In genomic region chr12:109287181-109287580, GRCh38 we compare ENCODE assay signal across 18 cellular contexts. TPM values are rescaled to one million over a fixed set of nuclear protein-coding genes. Genes with fewer than 3 reads are reported as not detected.
DNase-seq lines count a peak whose midpoint lies in the region; ATAC-seq and TF ChIP-seq lines count a peak whose summit lies in the region.
"Had no signal": no experiment of that assay in that cellular context is flagged by ENCODE, and none has a peak within 500 bp of the region (broad histone marks: within the 10 kb centered on the region; RNA-seq: fewer than 3 reads in every experiment).

No MANE protein-coding gene starts in this region.

- no peak overlapping the region for H3K27ac ChIP-seq in osteoblast (ENCODE audit: low read depth, low read length)
- H3K27ac ChIP-seq: 22Rv1; A549; BLaER1 treated with 17β-estradiol and CSF1 and Interleukin-3, amounts not matched to agents 10 nM and 100 nM; C4-2B had no signal

- no peak for TF ChIP-seq CTCF in natural killer cell (IDR thresholded peaks at IDR 0.05)
- TF ChIP-seq CTCF in osteoblast (IDR thresholded peaks at IDR 0.05; ENCODE audit: extremely low read depth, low read depth, low read length): no peak

- H3K36me3 ChIP-seq in osteoblast (ENCODE audit: insufficient read depth, low read length): no peaks in the 10 kb centered on the region
- H3K36me3 ChIP-seq: BLaER1 treated with 17β-estradiol and CSF1 and Interleukin-3, amounts not matched to agents 10 nM and 100 nM had no signal

- H4K20me1 ChIP-seq in osteoblast (ENCODE audit: insufficient read depth, low read length): no peaks in the 10 kb centered on the region
- H4K20me1 ChIP-seq: BLaER1 treated with 17β-estradiol and CSF1 and Interleukin-3, amounts not matched to agents 10 nM and 100 nM had no signal

- ATAC-seq in natural killer cell treated with Interleukin-12 subunit alpha and Interleukin-12 subunit beta and Interleukin-15 and Interleukin-18, amount 100 ng/mL, for 72 hours: no peak
- ATAC-seq in natural killer cell (no peak), HG03469 (IDR thresholded peaks at IDR 0.05; ENCODE audit: unreplicated experiment) (no peak), HG02981 (IDR thresholded peaks at IDR 0.05; ENCODE audit: unreplicated experiment) (no peak)
- ATAC-seq: A549; CD8-positive, alpha-beta T cell had no signal

- H3K4me3 ChIP-seq in osteoblast (ENCODE audit: insufficient read depth, low read length): no peak overlapping the region
- H3K4me3 ChIP-seq: A549; BLaER1 treated with 17β-estradiol and CSF1 and Interleukin-3, amounts not matched to agents 10 nM and 100 nM had no signal

- no peaks in the 10 kb centered on the region for H3K9me3 ChIP-seq in osteoblast (ENCODE audit: low read depth, low read length)
- H3K9me3 ChIP-seq: A549; BLaER1 treated with 17β-estradiol and CSF1 and Interleukin-3, amounts not matched to agents 10 nM and 100 nM; Caco-2 had no signal

- no peaks in the 10 kb centered on the region for H3K4me1 ChIP-seq in osteoblast (ENCODE audit: insufficient read depth, low read length)
- H3K4me1 ChIP-seq: A549; BLaER1 treated with 17β-estradiol and CSF1 and Interleukin-3, amounts not matched to agents 10 nM and 100 nM; Caco-2 had no signal

- H3K4me3 Mint-ChIP-seq in natural killer cell treated with Interleukin-12 subunit alpha and Interleukin-12 subunit beta and Interleukin-15 and Interleukin-18, amount 100 ng/mL, for 72 hours: no peak overlapping the region
- no peak overlapping the region for H3K4me3 Mint-ChIP-seq in natural killer cell
- H3K4me3 Mint-ChIP-seq: B cell; CD4-positive, alpha-beta T cell; CD8-positive, alpha-beta T cell had no signal

- H3K4me2 ChIP-seq in osteoblast (ENCODE audit: insufficient read depth, low read length): no peak overlapping the region
- H3K4me2 ChIP-seq: A549; BLaER1 treated with 17β-estradiol and CSF1 and Interleukin-3, amounts not matched to agents 10 nM and 100 nM had no signal

- H3K4me1 Mint-ChIP-seq in natural killer cell treated with Interleukin-12 subunit alpha and Interleukin-12 subunit beta and Interleukin-15 and Interleukin-18, amount 100 ng/mL, for 72 hours (ENCODE audit: low read depth in 2 of 2): no peaks in the 10 kb centered on the region
- no peaks in the 10 kb centered on the region for H3K4me1 Mint-ChIP-seq in natural killer cell
- H3K4me1 Mint-ChIP-seq: B cell had no signal

- no peaks in the 10 kb centered on the region for H3K27me3 ChIP-seq in osteoblast (ENCODE audit: insufficient read depth, low read length)

- peak; percentile 22 for DNase-seq in natural killer cell treated with Interleukin-12 subunit alpha and Interleukin-12 subunit beta and Interleukin-15 and Interleukin-18, amount 100 ng/mL, for 72 hours (ENCODE audit: low spot score)
- DNase-seq in natural killer cell (no peak), osteoblast (ENCODE audit: insufficient read length, low spot score, missing footprints) (peak; percentile 78)
- DNase-seq: AML-193; Caco-2; Calu3; CD4-positive, alpha-beta T cell; CD8-positive, alpha-beta T cell; DMS79 treated with DMSO at 0.1 percent for 48 hours; GF-D8 had no signal

- no peaks in the 10 kb centered on the region for H3K36me3 Mint-ChIP-seq in natural killer cell treated with Interleukin-12 subunit alpha and Interleukin-12 subunit beta and Interleukin-15 and Interleukin-18, amount 100 ng/mL, for 72 hours
- no peaks in the 10 kb centered on the region for H3K36me3 Mint-ChIP-seq in natural killer cell
- H3K36me3 Mint-ChIP-seq: CD8-positive, alpha-beta T cell had no signal

- peaks cover 13 to 14% of the 10 kb centered on the region in 2 donors for H3K27me3 Mint-ChIP-seq in natural killer cell treated with Interleukin-12 subunit alpha and Interleukin-12 subunit beta and Interleukin-15 and Interleukin-18, amount 100 ng/mL, for 72 hours
- peaks cover 13 to 15% of the 10 kb centered on the region in 2 donors for H3K27me3 Mint-ChIP-seq in natural killer cell (ENCODE audit: low read depth in 2 of 2)

- H3K9me3 Mint-ChIP-seq in natural killer cell treated with Interleukin-12 subunit alpha and Interleukin-12 subunit beta and Interleukin-15 and Interleukin-18, amount 100 ng/mL, for 72 hours: no peaks in the 10 kb centered on the region
- H3K9me3 Mint-ChIP-seq in natural killer cell: no peaks in the 10 kb centered on the region
- H3K9me3 Mint-ChIP-seq: CD4-positive, alpha-beta T cell; CD8-positive, alpha-beta T cell had no signal

- intact Hi-C loops in natural killer cell (cut with micrococcal nuclease): no loop called here

- H3K79me2 ChIP-seq in osteoblast (ENCODE audit: insufficient read depth, low read length): no peaks in the 10 kb centered on the region

- no peak overlapping the region for H3K27ac Mint-ChIP-seq in natural killer cell treated with Interleukin-12 subunit alpha and Interleukin-12 subunit beta and Interleukin-15 and Interleukin-18, amount 100 ng/mL, for 72 hours
- H3K27ac Mint-ChIP-seq in natural killer cell: no peak overlapping the region
- H3K27ac Mint-ChIP-seq: B cell; CD4-positive, alpha-beta T cell; CD8-positive, alpha-beta T cell had no signal

- H2AFZ ChIP-seq in osteoblast (ENCODE audit: low read length): no peak overlapping the region

RNA-seq across cellular contexts. Expression of gene FOXN4, which starts 21.9 kb away (rescaled TPM):
- total RNA-seq in natural killer cell treated with Interleukin-12 subunit alpha and Interleukin-12 subunit beta and Interleukin-15 and Interleukin-18, amount 100 ng/mL, for 72 hours: not detected
- total RNA-seq in natural killer cell: not detected
- total RNA-seq in osteoblast: not detected in 2 replicates
- total RNA-seq: A172; B cell; Calu3; CD4-positive, alpha-beta T cell; CD8-positive, alpha-beta T cell had no signal
